In genomic region chr11:62543680-62544444, GRCh38 we compare ENCODE assay signal across 8 cellular contexts. TPM values are rescaled to one million over a fixed set of nuclear protein-coding genes. Genes with fewer than 3 reads are reported as not detected.
A peak's percentile ranks its signal among the peaks of the same experiment; 100 is the strongest.
DNase-seq lines count a peak whose midpoint lies in the region; ATAC-seq, FAIRE-seq and TF ChIP-seq lines count a peak whose summit lies in the region.

No MANE protein-coding gene starts in this region.

- H3K27ac ChIP-seq in pancreas, result peak overlapping the region in 2 of 4 donors; percentile 11 to 47

- H3K36me3 Mint-ChIP-seq in Caco-2 (ENCODE audit: insufficient read depth, unreplicated experiment) (peaks cover 58% of the 10 kb centered on the region), progenitor cell of endocrine pancreas (ENCODE audit: insufficient read depth) (no peaks in the 10 kb centered on the region)

- peak overlapping the region; percentile 97 for H3K27ac Mint-ChIP-seq in Caco-2 (ENCODE audit: unreplicated experiment)
- H3K27ac Mint-ChIP-seq in progenitor cell of endocrine pancreas, result no peak overlapping the region

- no peaks in the 10 kb centered on the region for H3K9me3 ChIP-seq in Caco-2
- H3K9me3 ChIP-seq in pancreas, result no peaks in the 10 kb centered on the region

- FAIRE-seq in RCC 7860 (lab: Jason Lieb, UNC) (no peak), pancreas (lab: Jason Lieb, UNC) (no peak)

- DNase-seq in Caco-2 (no peak), RCC 7860 (ENCODE audit: low spot score) (peak; percentile 8), epithelial cell of esophagus (ENCODE audit: low read depth) (peak; percentile 49), pancreas (peak in 1 of 6 donors; percentile 72), NCI-H2107 (lab: John Stamatoyannopoulos, UW) (no peak), progenitor cell of endocrine pancreas (ENCODE audit: low spot score, unreplicated experiment) (no peak)

- H3K4me1 ChIP-seq in Caco-2 (peaks cover 67% of the 10 kb centered on the region), pancreas (peaks cover 19 to 55% (median 28%) of the 10 kb centered on the region in 3 donors)

- H3K9me3 Mint-ChIP-seq in Caco-2 (ENCODE audit: unreplicated experiment), result no peaks in the 10 kb centered on the region
- no peaks in the 10 kb centered on the region for H3K9me3 Mint-ChIP-seq in progenitor cell of endocrine pancreas (ENCODE audit: low read depth)

- H3K27me3 ChIP-seq in Caco-2 (replicated peaks; ENCODE audit: control insufficient read depth, insufficient read depth, low read length) (no peaks in the 10 kb centered on the region), pancreas (no peaks in the 10 kb centered on the region)

- intact Hi-C loops in Caco-2 (cut with micrococcal nuclease; ENCODE audit: unreplicated experiment) (loop anchor here (2.0 kb wide), 1 partner anchor 35 kb away; no protein-coding TSS in a partner anchor), pancreas (cut with DNase I) (no loop called here)

- ATAC-seq in pancreas (no peak), GM18868 (IDR thresholded peaks at IDR 0.05; ENCODE audit: unreplicated experiment) (no peak), HG02973 (IDR thresholded peaks at IDR 0.05; ENCODE audit: unreplicated experiment) (no peak)

- CTCF ChIA-PET in Caco-2 (lab: Charles Lee), result interaction anchor here (1.0 to 4.5 kb wide), 11 partner anchors 10 to 149 kb away, joined by 3 to 79 read pairs (median 19); partner anchors contain the start of gene EEF1G

- TF ChIP-seq CTCF in Caco-2 (IDR thresholded peaks at IDR 0.05; ENCODE audit: insufficient read depth in 1 of 2, low read depth in 1 of 2, low read length in 1 of 2, severe bottlenecking in 1 of 2, unreplicated experiment in 1 of 2), result no peak
- no peak for TF ChIP-seq CTCF in epithelial cell of esophagus (IDR thresholded peaks at IDR 0.05; ENCODE audit: insufficient read depth, low read depth, low read length, missing control alignments)
- no peak for TF ChIP-seq CTCF in pancreas (IDR thresholded peaks at IDR 0.05)
- no peak for TF ChIP-seq CTCF in progenitor cell of endocrine pancreas (IDR thresholded peaks at IDR 0.05; ENCODE audit: unreplicated experiment)

- no TSS peak for BruUV-seq in Caco-2 (replicated peaks; lab: Mats Ljungman, UMichigan)

- peaks cover 2% of the 10 kb centered on the region for H3K36me3 ChIP-seq in Caco-2 (ENCODE audit: control insufficient read depth, insufficient read depth, low read length)
- no peaks in the 10 kb centered on the region for H3K36me3 ChIP-seq in pancreas

- H3K4me3 Mint-ChIP-seq in Caco-2 (ENCODE audit: unreplicated experiment), result peak overlapping the region; percentile 100
- no peak overlapping the region for H3K4me3 Mint-ChIP-seq in progenitor cell of endocrine pancreas (ENCODE audit: low read depth)

- WGBS in pancreas, 2 donors, result 63 to 68% methylated on average over 18 to 22 of the region's 22 CpGs

- POLR2A ChIA-PET in Caco-2 (lab: Charles Lee), result interaction anchor here (0.6 to 1.4 kb wide), 3 partner anchors 16 to 64 kb away, joined by 3 to 15 read pairs (median 4); no protein-coding TSS in a partner anchor

- peak overlapping the region; percentile 87 for H3K4me3 ChIP-seq in Caco-2 (ENCODE audit: low read depth, low read length)
- peak overlapping the region; percentile 67 for H3K4me3 ChIP-seq in epithelial cell of esophagus (ENCODE audit: low read length)
- H3K4me3 ChIP-seq in pancreas, result peak overlapping the region in 3 of 4 donors; percentile 43 to 88 (median 84)

- no peaks in the 10 kb centered on the region for H3K27me3 Mint-ChIP-seq in Caco-2 (ENCODE audit: insufficient read depth, unreplicated experiment)
- H3K27me3 Mint-ChIP-seq in progenitor cell of endocrine pancreas, result peaks cover 46% of the 10 kb centered on the region

- H3K4me1 Mint-ChIP-seq in Caco-2 (ENCODE audit: low read depth, unreplicated experiment) (peaks cover 49% of the 10 kb centered on the region), progenitor cell of endocrine pancreas (ENCODE audit: low read depth) (peaks cover 32% of the 10 kb centered on the region)

RNA-seq across cellular contexts. Expression of gene AHNAK, which starts 2.7 kb away (rescaled TPM):
- 312 and 324 TPM in 2 replicates for total RNA-seq in Caco-2 (2022)
- total RNA-seq in pancreas, result 100 to 1,000 TPM in 1 of 6 donors, 10 to 100 TPM in 5; 53.2 to 163 (median 77.2) TPM
- 10 to 100 TPM; 18.7 to 32.5 TPM for polyA plus RNA-seq in pancreas
- 27.2 and 39.8 TPM in 2 replicates for total RNA-seq in progenitor cell of endocrine pancreas

RNA-seq across cellular contexts. Expression of gene EEF1G, which starts 29.8 kb away (rescaled TPM):
- total RNA-seq in Caco-2 (2022) (2,004 and 2,035 TPM in 2 replicates), pancreas (1,000 to 10,000 TPM in 4 of 6 donors, 100 to 1,000 TPM in 2; 723 to 1,171 (median 1,053) TPM), progenitor cell of endocrine pancreas (1,931 and 1,938 TPM in 2 replicates)
- polyA plus RNA-seq in pancreas, result 100 to 1,000 TPM; 630 to 745 TPM

RNA-seq across cellular contexts. Expression of gene TUT1, which starts 47.5 kb away (rescaled TPM):
- total RNA-seq in Caco-2 (2022), result 27.2 and 30.2 TPM in 2 replicates
- total RNA-seq in pancreas, result 10 to 100 TPM; 12.0 to 20.3 (median 14.6) TPM
- polyA plus RNA-seq in pancreas, result 10 to 100 TPM; 24.6 to 33.4 TPM
- total RNA-seq in progenitor cell of endocrine pancreas, result 23.1 and 26.0 TPM in 2 replicates

RNA-seq across cellular contexts. Expression of gene MTA2, which starts 57.8 kb away (rescaled TPM):
- total RNA-seq in Caco-2 (2022), result 134 and 135 TPM in 2 replicates
- 10 to 100 TPM; 14.7 to 35.6 (median 23.0) TPM for total RNA-seq in pancreas
- polyA plus RNA-seq in pancreas, result 10 to 100 TPM; 28.7 to 42.3 TPM
- 134 and 140 TPM in 2 replicates for total RNA-seq in progenitor cell of endocrine pancreas

Comparison
In these comparisons a context has a peak if more than half of its experiments do, and no peak if none do; other contexts are left out.
1. DNase-seq: peak in RCC 7860 (single experiment) and epithelial cell of esophagus (single experiment); none in Caco-2 (0 of 2), NCI-H2107 (single experiment) and progenitor cell of endocrine pancreas (single experiment).
2. Peak in every context shown above with its lines, with median percentiles within 50 percentile points of each other: H3K4me3 ChIP-seq.